22 cellular contexts compared by ENCODE assay signal in the genomic region with DNA sequence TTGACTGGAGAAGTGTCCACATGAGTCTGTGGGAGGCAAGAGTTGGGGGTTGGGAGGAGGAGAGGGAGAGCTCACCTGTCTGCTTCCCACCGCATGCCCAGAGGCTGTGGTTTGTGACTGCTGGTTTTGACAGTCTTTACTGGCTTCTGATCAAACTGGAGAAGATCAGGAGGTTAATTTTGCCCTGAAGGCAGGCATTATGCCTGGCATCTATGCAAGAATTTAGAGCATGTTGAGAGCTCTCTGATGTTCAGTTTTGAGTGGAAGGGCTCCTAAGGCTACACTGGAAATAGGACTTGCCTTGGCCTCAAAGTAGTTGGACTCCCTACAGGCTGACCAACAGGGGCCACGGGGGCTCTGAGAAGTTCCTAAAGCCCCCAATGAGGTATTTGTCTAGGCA.
DNase-seq lines count a peak whose midpoint lies in the region; ATAC-seq and TF ChIP-seq lines count a peak whose summit lies in the region.
"Had no signal": no experiment of that assay in that cellular context is flagged by ENCODE, and none has a peak within 500 bp of the region (broad histone marks: within the 10 kb centered on the region; RNA-seq: fewer than 3 reads in every experiment).

No MANE protein-coding gene starts in this region.

- H3K27me3 ChIP-seq in right cardiac atrium (ENCODE audit: control insufficient read depth, insufficient read depth), result no peaks in the 10 kb centered on the region
- H3K27me3 ChIP-seq: BLaER1 treated with 17β-estradiol and CSF1 and Interleukin-3, amounts not matched to agents 10 nM and 100 nM; MG63 had no signal

- H3K36me3 Mint-ChIP-seq in HFFc6 (ENCODE audit: low read depth) (peaks cover 6% of the 10 kb centered on the region; the same call in 1 of the 2 replicates), glutamatergic neuron (ENCODE audit: unreplicated experiment) (peaks cover 8% of the 10 kb centered on the region)
- H3K36me3 Mint-ChIP-seq: IgD-negative memory B cell; naive thymus-derived CD8-positive, alpha-beta T cell had no signal

- no peak for TF ChIP-seq CTCF in HFFc6 (IDR thresholded peaks at IDR 0.05)
- no peak for TF ChIP-seq CTCF in glutamatergic neuron (IDR thresholded peaks at IDR 0.05; ENCODE audit: partially characterized antibody, unreplicated experiment)

- no peak overlapping the region for H3K4me3 ChIP-seq in right cardiac atrium (ENCODE audit: low read length)
- H3K4me3 ChIP-seq: BLaER1 treated with 17β-estradiol and CSF1 and Interleukin-3, amounts not matched to agents 10 nM and 100 nM; MG63 had no signal

- H3K9me3 Mint-ChIP-seq in HFFc6, result peaks cover 15% of the 10 kb centered on the region; the same call in 1 of the 2 replicates
- peaks cover 5% of the 10 kb centered on the region for H3K9me3 Mint-ChIP-seq in glutamatergic neuron (ENCODE audit: unreplicated experiment)
- H3K9me3 Mint-ChIP-seq: activated T-cell treated with anti-CD3 and anti-CD28 coated beads, Interleukin-2, amount 50 U/mL, for 24 hours had no signal

- H3K27me3 Mint-ChIP-seq in HFFc6 (ENCODE audit: insufficient read depth), result peaks cover 57% of the 10 kb centered on the region
- no peaks in the 10 kb centered on the region for H3K27me3 Mint-ChIP-seq in glutamatergic neuron (ENCODE audit: unreplicated experiment)

- H3K4me1 Mint-ChIP-seq in HFFc6 (ENCODE audit: low read depth) (no peaks in the 10 kb centered on the region; the same call in 1 of the 2 replicates), glutamatergic neuron (ENCODE audit: low read depth, unreplicated experiment) (peaks cover 4% of the 10 kb centered on the region)
- H3K4me1 Mint-ChIP-seq: naive thymus-derived CD8-positive, alpha-beta T cell had no signal

- peak overlapping the region; percentile 30 for H3K27ac ChIP-seq in right cardiac atrium (ENCODE audit: low read length)
- no peak overlapping the region for H3K27ac ChIP-seq in substantia nigra (ENCODE audit: low read depth, low read length, poor library complexity, severe bottlenecking)
- H3K27ac ChIP-seq: BLaER1 treated with 17β-estradiol and CSF1 and Interleukin-3, amounts not matched to agents 10 nM and 100 nM had no signal

- WGBS in right cardiac atrium, result 57% methylated on average over 2 of the region's 2 CpGs

- intact Hi-C loops in right cardiac atrium (cut with DNase I), result no loop called here

- H3K4me1 ChIP-seq in right cardiac atrium (ENCODE audit: control insufficient read depth, insufficient read depth, low read length), result no peaks in the 10 kb centered on the region

- H3K27ac Mint-ChIP-seq in HFFc6 (no peak overlapping the region), glutamatergic neuron (ENCODE audit: unreplicated experiment) (no peak overlapping the region)
- H3K27ac Mint-ChIP-seq: activated T-cell treated with anti-CD3 and anti-CD28 coated beads, Interleukin-2, amount 50 U/mL, for 24 hours; IgD-negative memory B cell; naive thymus-derived CD8-positive, alpha-beta T cell had no signal

- DNase-seq in A172 (ENCODE audit: low spot score) (peak; percentile 35), HFFc6 (peak; percentile 16), astrocyte of the hippocampus (ENCODE audit: low read depth, low spot score) (peak; percentile 69), right cardiac atrium (no peak), glutamatergic neuron (no peak), substantia nigra (lab: John Stamatoyannopoulos, UW) (no peak), cerebellar cortex (ENCODE audit: low spot score) (no peak), DMS53 (lab: John Stamatoyannopoulos, UW) (no peak)
- DNase-seq: activated CD4-positive, alpha-beta T cell treated with anti-CD3 and anti-CD28 coated beads for 1 hour; activated naive CD4-positive, alpha-beta T cell treated with Interleukin-2 at 50 U/mL for 16 hours; activated T-cell treated with anti-CD3 and anti-CD28 coated beads, Interleukin-2, amount 50 U/mL, for 24 hours; amniotic stem cell; dermis blood vessel endothelial cell; hypothalamus; kidney; mesenchymal stem cell; MG63; naive thymus-derived CD8-positive, alpha-beta T cell; NCI-H1436; NCI-H526 had no signal

- no peaks in the 10 kb centered on the region for H3K9me3 ChIP-seq in right cardiac atrium (ENCODE audit: control insufficient read depth, low read length)

- peak; percentile 44 to 61 for ATAC-seq in right cardiac atrium
- ATAC-seq: naive thymus-derived CD8-positive, alpha-beta T cell had no signal

- H3K4me3 Mint-ChIP-seq in HFFc6 (no peak overlapping the region), glutamatergic neuron (ENCODE audit: unreplicated experiment) (no peak overlapping the region)
- H3K4me3 Mint-ChIP-seq: activated T-cell treated with anti-CD3 and anti-CD28 coated beads, Interleukin-2, amount 50 U/mL, for 24 hours; IgD-negative memory B cell; naive thymus-derived CD8-positive, alpha-beta T cell had no signal

Comparison
In these comparisons a context has a peak if more than half of its experiments do, and no peak if none do; other contexts are left out.
1. DNase-seq: peak in A172 (single experiment), HFFc6 (single experiment) and astrocyte of the hippocampus (single experiment); none in right cardiac atrium (0 of 3), glutamatergic neuron (single experiment), substantia nigra (0 of 49), cerebellar cortex (single experiment) and DMS53 (single experiment).